17 cellular contexts compared by ENCODE assay signal in genomic region chr20:37692447-37693166, GRCh38. TPM values are rescaled to one million over a fixed set of nuclear protein-coding genes. Genes with fewer than 3 reads are reported as not detected.
DNase-seq lines count a peak whose midpoint lies in the region; ATAC-seq and TF ChIP-seq lines count a peak whose summit lies in the region.
"Had no signal": no experiment of that assay in that cellular context is flagged by ENCODE, and none has a peak within 500 bp of the region (broad histone marks: within the 10 kb centered on the region; RNA-seq: fewer than 3 reads in every experiment).

No MANE protein-coding gene starts in this region.

- CTCF ChIA-PET in HEK293T (lab: Yijun Ruan, JAX) = no interaction called here

- no peak overlapping the region for H3K4me3 Mint-ChIP-seq in stimulated activated naive CD8-positive, alpha-beta T cell treated with anti-CD3 and anti-CD28 coated beads, Interleukin-15, Interleukin-2, amounts not matched to agents 100 ng/mL and 50 ng/mL, for 24 hours
- H3K4me3 Mint-ChIP-seq in stimulated activated naive CD8-positive, alpha-beta T cell treated with anti-CD3 and anti-CD28 coated beads, Interleukin-15, amount 100 ng/mL, for 72 hours = no peak overlapping the region
- H3K4me3 Mint-ChIP-seq in T-helper 17 cell (peak overlapping the region; percentile 100), immature natural killer cell (peak overlapping the region; percentile 11 to 100 (median 98))

- peak overlapping the region; percentile 14 for H3K27ac Mint-ChIP-seq in stimulated activated naive CD8-positive, alpha-beta T cell treated with anti-CD3 and anti-CD28 coated beads, Interleukin-15, Interleukin-2, amounts not matched to agents 100 ng/mL and 50 ng/mL, for 24 hours
- H3K27ac Mint-ChIP-seq in stimulated activated naive CD8-positive, alpha-beta T cell treated with anti-CD3 and anti-CD28 coated beads, Interleukin-15, amount 100 ng/mL, for 72 hours = no peak overlapping the region
- no peak overlapping the region for H3K27ac Mint-ChIP-seq in T-helper 17 cell
- no peak overlapping the region for H3K27ac Mint-ChIP-seq in immature natural killer cell

- no peak for DNase-seq in stimulated activated naive CD8-positive, alpha-beta T cell treated with anti-CD3 and anti-CD28 coated beads, Interleukin-15, amount 100 ng/mL, for 72 hours
- DNase-seq in T-helper 17 cell = no peak
- no peak for DNase-seq in immature natural killer cell
- DNase-seq in HEK293T (ENCODE audit: extremely low spot score) = no peak
- no peak for DNase-seq in substantia nigra (lab: John Stamatoyannopoulos, UW)
- DNase-seq: activated T-cell treated with anti-CD3 and anti-CD28 coated beads, Interleukin-2, amount 50 U/mL, for 1 hour; amniotic stem cell; effector CD8-positive, alpha-beta T cell; left ventricle myocardium inferior; NCI-H146; NCI-H2171 treated with DMSO at 0.1 percent for 48 hours; NCI-H774; uterus had no signal

- H3K27me3 Mint-ChIP-seq in stimulated activated naive CD8-positive, alpha-beta T cell treated with anti-CD3 and anti-CD28 coated beads, Interleukin-15, Interleukin-2, amounts not matched to agents 100 ng/mL and 50 ng/mL, for 24 hours = peaks cover 38% of the 10 kb centered on the region
- H3K27me3 Mint-ChIP-seq in stimulated activated naive CD8-positive, alpha-beta T cell treated with anti-CD3 and anti-CD28 coated beads, Interleukin-15, amount 100 ng/mL, for 72 hours = peaks cover 51% of the 10 kb centered on the region
- H3K27me3 Mint-ChIP-seq in T-helper 17 cell (peaks cover 41% of the 10 kb centered on the region), immature natural killer cell (ENCODE audit: low read depth in 3 of 3) (peaks cover 10 to 19% (median 17%) of the 10 kb centered on the region in 3 donors)

- peaks cover 42% of the 10 kb centered on the region for H3K4me1 Mint-ChIP-seq in stimulated activated naive CD8-positive, alpha-beta T cell treated with anti-CD3 and anti-CD28 coated beads, Interleukin-15, Interleukin-2, amounts not matched to agents 100 ng/mL and 50 ng/mL, for 24 hours (ENCODE audit: low read depth)
- peaks cover 24% of the 10 kb centered on the region for H3K4me1 Mint-ChIP-seq in stimulated activated naive CD8-positive, alpha-beta T cell treated with anti-CD3 and anti-CD28 coated beads, Interleukin-15, amount 100 ng/mL, for 72 hours
- H3K4me1 Mint-ChIP-seq in T-helper 17 cell (peaks cover 27% of the 10 kb centered on the region), immature natural killer cell (peaks cover 21 to 34% of the 10 kb centered on the region in 2 donors)

- H3K36me3 Mint-ChIP-seq in stimulated activated naive CD8-positive, alpha-beta T cell treated with anti-CD3 and anti-CD28 coated beads, Interleukin-15, Interleukin-2, amounts not matched to agents 100 ng/mL and 50 ng/mL, for 24 hours (ENCODE audit: low read depth) = peaks cover 13% of the 10 kb centered on the region
- H3K36me3 Mint-ChIP-seq in T-helper 17 cell (ENCODE audit: low read depth) = peaks cover 5% of the 10 kb centered on the region
- no peaks in the 10 kb centered on the region for H3K36me3 Mint-ChIP-seq in immature natural killer cell

- no peak for ATAC-seq in stimulated activated naive CD8-positive, alpha-beta T cell treated with anti-CD3 and anti-CD28 coated beads, Interleukin-15, amount 100 ng/mL, for 72 hours
- ATAC-seq in T-helper 17 cell (no peak), HG02885 (IDR thresholded peaks at IDR 0.05; ENCODE audit: poor library complexity, unreplicated experiment) (no peak), HG02571 (IDR thresholded peaks at IDR 0.05; ENCODE audit: unreplicated experiment) (no peak)

- POLR2A ChIA-PET in HEK293T (lab: Yijun Ruan, JAX) = no interaction called here

- no peaks in the 10 kb centered on the region for H3K9me3 Mint-ChIP-seq in stimulated activated naive CD8-positive, alpha-beta T cell treated with anti-CD3 and anti-CD28 coated beads, Interleukin-15, Interleukin-2, amounts not matched to agents 100 ng/mL and 50 ng/mL, for 24 hours
- no peaks in the 10 kb centered on the region for H3K9me3 Mint-ChIP-seq in stimulated activated naive CD8-positive, alpha-beta T cell treated with anti-CD3 and anti-CD28 coated beads, Interleukin-15, amount 100 ng/mL, for 72 hours
- no peaks in the 10 kb centered on the region for H3K9me3 Mint-ChIP-seq in immature natural killer cell

- H3K27ac ChIP-seq in substantia nigra (ENCODE audit: low read depth, low read length, poor library complexity, severe bottlenecking) = no peak overlapping the region
- H3K27ac ChIP-seq: SJSA1 had no signal

- H3K9me3 ChIP-seq in T-helper 17 cell (ENCODE audit: control insufficient read depth, low read length, poor library complexity, severe bottlenecking) = no peaks in the 10 kb centered on the region
- H3K9me3 ChIP-seq: left ventricle myocardium inferior, SJSA1, uterus had no signal

TF ChIP-seq in HEK293T, 16 proteins besides CTCF, POLR2A, EP300 and RAD21:
- TF ChIP-seq SP1 (IDR thresholded peaks at IDR 0.05) = no peak
- no peak for TF ChIP-seq FOXK2 (IDR thresholded peaks at IDR 0.05)

RNA-seq across cellular contexts. Expression of gene CTNNBL1, which starts 1.2 kb away (rescaled TPM):
- total RNA-seq in T-helper 17 cell = 10 to 100 TPM; 43.6 to 47.7 TPM
- polyA plus RNA-seq in immature natural killer cell = 100 to 1,000 TPM in 2 of 3 donors, 10 to 100 TPM in 1; 99.5 to 109 (median 105) TPM

Comparison
In these comparisons a context has a peak if more than half of its experiments do, and no peak if none do; other contexts are left out.
1. H3K4me3 Mint-ChIP-seq: peak in T-helper 17 cell (single experiment) and immature natural killer cell (5 of 5); none in stimulated activated naive CD8-positive, alpha-beta T cell treated with anti-CD3 and anti-CD28 coated beads, Interleukin-15, Interleukin-2, amounts not matched to agents 100 ng/mL and 50 ng/mL, for 24 hours (single experiment) and stimulated activated naive CD8-positive, alpha-beta T cell treated with anti-CD3 and anti-CD28 coated beads, Interleukin-15, amount 100 ng/mL, for 72 hours (0 of 2).